ENCODE assay signal across 23 cellular contexts in the genomic region with DNA sequence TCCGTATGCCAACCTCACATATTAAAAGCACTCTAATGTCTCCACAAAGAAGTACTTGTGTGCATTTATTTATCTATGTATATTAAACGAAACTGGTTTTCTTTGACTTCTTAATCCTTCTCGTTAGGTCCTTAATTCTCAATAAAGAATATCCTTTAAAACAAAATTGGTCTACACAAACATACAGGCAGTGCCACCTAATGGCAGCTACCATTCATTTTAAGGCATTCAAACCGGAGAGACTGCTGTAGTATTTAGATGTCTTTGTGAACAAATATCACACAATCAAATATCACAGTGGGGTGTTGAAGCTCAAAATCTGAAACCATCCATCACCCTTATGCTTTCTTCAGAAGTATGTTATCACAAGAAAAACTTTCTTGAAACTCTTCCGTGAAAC.
DNase-seq lines count a peak whose midpoint lies in the region; ATAC-seq and TF ChIP-seq lines count a peak whose summit lies in the region.
"Had no signal": no experiment of that assay in that cellular context is flagged by ENCODE, and none has a peak within 500 bp of the region (broad histone marks: within the 10 kb centered on the region; RNA-seq: fewer than 3 reads in every experiment).

No MANE protein-coding gene starts in this region.

- H3K36me3 ChIP-seq in H7 (replicated peaks; ENCODE audit: control insufficient read depth, insufficient read depth, low read length) (no peaks in the 10 kb centered on the region), Loucy (ENCODE audit: insufficient read depth, low read length) (no peaks in the 10 kb centered on the region), right lobe of liver (no peaks in the 10 kb centered on the region), tibial artery (no peaks in the 10 kb centered on the region)
- H3K36me3 ChIP-seq: BE2C, SJCRH30 had no signal

- WGBS in right lobe of liver (ENCODE audit: insufficient coverage, low coverage, low lambda C conversion rate, missing lambda C conversion rate) = 59% methylated on average over 5 of the region's 5 CpGs

- no peak for TF ChIP-seq POLR2A in right lobe of liver (IDR thresholded peaks at IDR 0.05)

- intact Hi-C loops in right lobe of liver (cut with DNase I) = no loop called here
- intact Hi-C loops in tibial artery (cut with DNase I; ENCODE audit: low total_unique reads) = no loop called here

- H3K27ac ChIP-seq in right lobe of liver (no peak overlapping the region), tibial artery (no peak overlapping the region)
- H3K27ac ChIP-seq: SJCRH30 had no signal

- no peaks in the 10 kb centered on the region for H3K79me2 ChIP-seq in Loucy (ENCODE audit: insufficient read depth, low read length)

- H3K4me1 ChIP-seq in Loucy (ENCODE audit: insufficient read depth, low read length, poor library complexity, severe bottlenecking) (no peaks in the 10 kb centered on the region), right lobe of liver (no peaks in the 10 kb centered on the region), tibial artery (no peaks in the 10 kb centered on the region)
- H3K4me1 ChIP-seq: BE2C, SJCRH30 had no signal

- 0 out of 2 replicates have a peak, but pooled peaks have one; percentile 12 for TF ChIP-seq CTCF in Loucy (conservative IDR thresholded peaks at IDR 0.05; ENCODE audit: low read length)
- TF ChIP-seq CTCF in cardiac fibroblast (IDR thresholded peaks at IDR 0.05; ENCODE audit: low read depth, low read length) = peak; percentile 24
- TF ChIP-seq CTCF in right lobe of liver (IDR thresholded peaks at IDR 0.05) = peak; percentile 12 to 37 (median 22)
- TF ChIP-seq CTCF in tibial artery (IDR thresholded peaks at IDR 0.05) = no peak

- H3K27me3 ChIP-seq in H7 (ENCODE audit: control insufficient read depth, insufficient read depth, low read length) (no peaks in the 10 kb centered on the region), Loucy (ENCODE audit: insufficient read depth, low read length, poor library complexity, severe bottlenecking) (no peaks in the 10 kb centered on the region), right lobe of liver (no peaks in the 10 kb centered on the region), tibial artery (no peaks in the 10 kb centered on the region)
- H3K27me3 ChIP-seq: BE2C, SJCRH30 had no signal

- H3K9ac ChIP-seq in Loucy (ENCODE audit: low read depth, low read length, poor library complexity, severe bottlenecking) = no peak overlapping the region

- ATAC-seq in right lobe of liver = no peak
- ATAC-seq: activated T-cell treated with anti-CD3 and anti-CD28 coated beads, Interleukin-2, amount 50 U/mL, for 4 hours; effector memory CD8-positive, alpha-beta T cell; K562; natural killer cell treated with Interleukin-12 subunit alpha and Interleukin-12 subunit beta and Interleukin-15 and Interleukin-18, amount 100 ng/mL, for 72 hours had no signal

- H3K4me3 ChIP-seq in H7 (ENCODE audit: insufficient read depth, low read depth, low read length) (no peak overlapping the region), Loucy (ENCODE audit: low read length, poor library complexity, severe bottlenecking) (no peak overlapping the region), cardiac fibroblast (replicated peaks in 1 of 2; ENCODE audit: low read depth in 2 of 2, low read length in 2 of 2) (no peak overlapping the region), right lobe of liver (no peak overlapping the region), tibial artery (no peak overlapping the region)
- H3K4me3 ChIP-seq: K562, SJCRH30 had no signal

- H3F3A ChIP-seq in Loucy (ENCODE audit: low read depth) = no peaks in the 10 kb centered on the region

- H4K20me1 ChIP-seq in Loucy (ENCODE audit: insufficient read depth, low read length, poor library complexity, severe bottlenecking) = no peaks in the 10 kb centered on the region

- H3K9me3 ChIP-seq in Loucy (ENCODE audit: insufficient read depth, low read depth, low read length) (no peaks in the 10 kb centered on the region), right lobe of liver (no peaks in the 10 kb centered on the region), tibial artery (peaks cover 0 to 3% (median 0%) of the 10 kb centered on the region in 3 donors)
- H3K9me3 ChIP-seq: BE2C, SJCRH30 had no signal

- H3K4me2 ChIP-seq in Loucy (ENCODE audit: low read depth, low read length, poor library complexity, severe bottlenecking) = no peak overlapping the region

- peak; percentile 8 for DNase-seq in H7
- DNase-seq in cardiac fibroblast (ENCODE audit: low read depth in 2 of 2) = peak in 1 of 2 donors; percentile 25
- DNase-seq in right lobe of liver = no peak
- DNase-seq in tibial artery = no peak
- DNase-seq in NAMALWA (ENCODE audit: low spot score) = no peak
- no peak for DNase-seq in NCI-H2107 (lab: John Stamatoyannopoulos, UW)
- DNase-seq: activated naive CD4-positive, alpha-beta T cell treated with anti-CD3 and anti-CD28 coated beads for 36 hours; activated T-cell treated with anti-CD3 and anti-CD28 coated beads, Interleukin-2, amount 50 U/mL, for 4 hours; aorta; BE2C; Calu3; cerebellar nuclear complex; effector memory CD8-positive, alpha-beta T cell; NCI-H1092 treated with DMSO at 0.1 percent for 48 hours; NCI-H2171 treated with DMSO at 0.1 percent for 48 hours; NCI-H774; posterior cingulate gyrus; SJCRH30; stimulated activated naive CD4-positive, alpha-beta T cell; T-helper 2 cell had no signal

- no peak overlapping the region for H2AFZ ChIP-seq in Loucy (ENCODE audit: low read length)

- no peaks in the 10 kb centered on the region for H3K9me2 ChIP-seq in Loucy (replicated peaks; ENCODE audit: low read depth, low read length)

Comparison
In these comparisons a context has a peak if more than half of its experiments do, and no peak if none do; other contexts are left out.
1. CTCF ChIP-seq: peak in Loucy (single experiment), cardiac fibroblast (single experiment) and right lobe of liver (4 of 4); none in tibial artery (0 of 2).